4 cellular contexts compared by ENCODE assay signal in the genomic region with DNA sequence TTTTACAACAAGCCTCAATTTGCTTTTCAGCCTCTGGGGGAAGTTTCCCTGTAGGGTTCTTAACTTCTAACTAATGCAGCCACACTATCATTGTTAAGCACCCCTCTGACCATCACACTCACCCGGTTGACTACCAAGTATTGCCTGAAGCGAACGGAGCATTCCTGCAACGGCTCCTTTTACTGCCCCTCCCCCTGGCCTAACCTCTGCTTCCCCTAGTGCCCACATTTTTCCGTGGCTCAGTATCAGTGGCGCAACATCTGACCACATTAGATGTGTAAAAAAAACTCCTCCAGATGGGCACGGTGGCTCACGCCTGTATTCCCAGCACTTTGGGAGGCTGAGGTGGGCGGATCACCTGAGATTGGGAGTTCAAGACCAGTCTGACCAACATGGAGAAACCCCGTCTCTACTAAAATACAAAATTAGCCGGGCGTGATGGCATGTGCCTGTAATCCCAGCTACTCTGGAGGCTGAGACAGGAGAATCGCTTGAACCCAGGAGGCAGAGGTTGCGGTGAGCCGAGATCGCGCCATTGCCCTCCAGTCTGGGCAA. TPM values are rescaled to one million over a fixed set of nuclear protein-coding genes. Genes with fewer than 3 reads are reported as not detected.
"Had no signal": no experiment of that assay in that cellular context is flagged by ENCODE, and none has a peak within 500 bp of the region (broad histone marks: within the 10 kb centered on the region; RNA-seq: fewer than 3 reads in every experiment).

No MANE protein-coding gene starts in this region.

RNA-seq across cellular contexts. Expression of gene SLC2A5, which starts 24.7 kb away (rescaled TPM):
- total RNA-seq: activated CD8-positive, alpha-beta T cell treated with anti-CD3 and anti-CD28 coated beads for 36 hours; activated T-cell treated with anti-CD3 and anti-CD28 coated beads, Interleukin-2, amount 50 U/mL, for 72 hours; activated T-helper 2 cell treated with anti-CD3 and anti-CD28 coated beads, Interferon-gamma antibody, Interleukin-2, Interleukin-4, amounts not matched to agents 10 μg/mL and 5 μg/mL and 100 μg/mL, durations not matched to agents 14 hours and 24 hours and 36 hours; cardiac muscle cell had no signal
